In genomic region chr14:92546347-92547053, GRCh38 we compare ENCODE assay signal across 13 cellular contexts. TPM values are rescaled to one million over a fixed set of nuclear protein-coding genes. Genes with fewer than 3 reads are reported as not detected.
A peak's percentile ranks its signal among the peaks of the same experiment; 100 is the strongest.
DNase-seq lines count a peak whose midpoint lies in the region; ATAC-seq, FAIRE-seq and TF ChIP-seq lines count a peak whose summit lies in the region.
"Had no signal": no experiment of that assay in that cellular context is flagged by ENCODE, and none has a peak within 500 bp of the region (broad histone marks: within the 10 kb centered on the region; RNA-seq: fewer than 3 reads in every experiment).

No MANE protein-coding gene starts in this region.

- TF ChIP-seq POLR2A in HepG2 (IDR thresholded peaks at IDR 0.05; ENCODE audit: insufficient read depth in 1 of 2, low read depth in 2 of 2, low read length in 2 of 2), result no peak

- no peak overlapping the region for H3K27ac Mint-ChIP-seq in MCF 10A (ENCODE audit: low read depth, unreplicated experiment)

- no peak overlapping the region for H3K9ac ChIP-seq in HepG2 (ENCODE audit: insufficient read depth, low read depth, low read length)

- no peak for TF ChIP-seq RAD21 in HepG2 (CRISPR knock-in tag; IDR thresholded peaks at IDR 0.05)

- no peaks in the 10 kb centered on the region for H3K36me3 ChIP-seq in HepG2 (replicated peaks in 1 of 2; ENCODE audit: control insufficient read depth in 1 of 2, insufficient read depth in 2 of 2, low read length in 2 of 2)
- H3K36me3 ChIP-seq in right atrium auricular region, result no peaks in the 10 kb centered on the region

- H3K4me1 ChIP-seq in HepG2 (ENCODE audit: insufficient read depth, low read length), result no peaks in the 10 kb centered on the region
- peaks cover 0 to 28% of the 10 kb centered on the region in 2 donors for H3K4me1 ChIP-seq in right atrium auricular region

- H3K27ac ChIP-seq in HepG2 (ENCODE audit: extremely low read length, insufficient read depth, low read length), result no peak overlapping the region
- no peak overlapping the region for H3K27ac ChIP-seq in right atrium auricular region

- H3K9me3 Mint-ChIP-seq in MCF 10A (ENCODE audit: unreplicated experiment), result no peaks in the 10 kb centered on the region

- ATAC-seq in HepG2 (peak; percentile 61; the same call in 2 of the 3 replicates), HG02571 (IDR thresholded peaks at IDR 0.05; ENCODE audit: unreplicated experiment) (no peak)

- H3K4me2 ChIP-seq in HepG2 (ENCODE audit: low read depth, low read length), result no peak overlapping the region

- CTCF ChIA-PET in HepG2 (lab: Yijun Ruan, JAX; ENCODE audit: low intra/inter-chr PET ratio, low total read pairs), result no interaction called here
- CTCF ChIA-PET in MCF 10A (lab: Yijun Ruan, JAX), result no interaction called here

- no peaks in the 10 kb centered on the region for H3K79me2 ChIP-seq in HepG2 (ENCODE audit: insufficient read depth, low read length)

- no peaks in the 10 kb centered on the region for H3K4me1 Mint-ChIP-seq in MCF 10A (ENCODE audit: insufficient read depth, unreplicated experiment)

- 90% methylated on average over 7 of the region's 7 CpGs for WGBS in HepG2 (ENCODE audit: low lambda C conversion rate)

- peaks cover 6% of the 10 kb centered on the region for H3K36me3 Mint-ChIP-seq in MCF 10A (ENCODE audit: insufficient read depth, unreplicated experiment)

- no peak for FAIRE-seq in HepG2 (lab: Jason Lieb, UNC)
- FAIRE-seq: H1 had no signal

- no peak overlapping the region for H3K4me3 ChIP-seq in HepG2 (replicated peaks in 1 of 3; ENCODE audit: insufficient read depth in 1 of 3, low read depth in 2 of 3, low read length in 3 of 3)
- H3K4me3 ChIP-seq in right atrium auricular region, result no peak overlapping the region

- POLR2A ChIA-PET in HepG2 (lab: Yijun Ruan, JAX) (no interaction called here), MCF 10A (lab: Yijun Ruan, JAX) (no interaction called here)

- in situ Hi-C loops in SK-MEL-5 (cut with HindIII; ENCODE audit: low pct_unique_long_range_greater_than_20kb, low sequenced_read_pairs), result no loop called here
- in situ Hi-C loops in HepG2 (cut with HindIII; ENCODE audit: extremely low pct_ligation_motif_present, low pct_unique_long_range_greater_than_20kb), result no loop called here

- no peak overlapping the region for H2AFZ ChIP-seq in HepG2 (ENCODE audit: low read length)

- TF ChIP-seq CTCF in HepG2 (CRISPR knock-in tag; IDR thresholded peaks at IDR 0.05) (no peak), MCF 10A (IDR thresholded peaks at IDR 0.05; ENCODE audit: unreplicated experiment) (no peak), right atrium auricular region (IDR thresholded peaks at IDR 0.05) (no peak)

- DNase-seq in AG08396 (ENCODE audit: low spot score) (peak; percentile 32), EH (ENCODE audit: low read depth) (peak; percentile 66), SK-MEL-5 (ENCODE audit: low read depth, low spot score) (peak; percentile 16), HepG2 (ENCODE audit: low spot score) (no peak), MCF 10A (ENCODE audit: unreplicated experiment) (no peak), right atrium auricular region (ENCODE audit: low spot score) (no peak), NCI-H510A (lab: John Stamatoyannopoulos, UW) (no peak)
- DNase-seq: amygdala, DMS79, NCI-H1105 treated with DMSO at 0.1 percent for 48 hours, trophoblast cell had no signal

- no TSS peak for BruUV-seq in HepG2 (replicated peaks; lab: Mats Ljungman, UMichigan)
- BruUV-seq in MCF 10A (replicated peaks; lab: Mats Ljungman, UMichigan), result no TSS peak

- intact Hi-C loops in HepG2 (cut with micrococcal nuclease; ENCODE audit: unreplicated experiment), result no loop called here
- intact Hi-C loops in MCF 10A (cut with micrococcal nuclease), result no loop called here

- H3K27me3 ChIP-seq in HepG2 (ENCODE audit: control insufficient read depth in 1 of 2, insufficient read depth in 2 of 2, low read length in 2 of 2) (no peaks in the 10 kb centered on the region), right atrium auricular region (no peaks in the 10 kb centered on the region)

- H4K20me1 ChIP-seq in HepG2 (ENCODE audit: insufficient read depth, low read length), result no peaks in the 10 kb centered on the region

- TF ChIP-seq EP300 in HepG2 (IDR thresholded peaks at IDR 0.05; ENCODE audit: low read depth in 2 of 2, low read length in 2 of 2) (no peak), HepG2 (CRISPR knock-in tag; IDR thresholded peaks at IDR 0.05; ENCODE audit: borderline replicate concordance) (no peak)

- H3K4me3 Mint-ChIP-seq in MCF 10A (ENCODE audit: unreplicated experiment), result no peak overlapping the region

- no peaks in the 10 kb centered on the region for H3K9me3 ChIP-seq in HepG2 (ENCODE audit: low read length)
- H3K9me3 ChIP-seq in right atrium auricular region, result no peaks in the 10 kb centered on the region

- no peaks in the 10 kb centered on the region for H3K27me3 Mint-ChIP-seq in MCF 10A (ENCODE audit: insufficient read depth, unreplicated experiment)

TF ChIP-seq in HepG2, 621 proteins besides CTCF, POLR2A, EP300 and RAD21:
- TF ChIP-seq ZBTB33 (CRISPR knock-in tag; IDR thresholded peaks at IDR 0.05) (peak; percentile 94), WIZ (CRISPR knock-in tag; IDR thresholded peaks at IDR 0.05) (no peak), FOSL2 (CRISPR knock-in tag; IDR thresholded peaks at IDR 0.05) (0 out of 2 replicates have a peak, but pooled peaks have one; percentile 30)

RNA-seq across cellular contexts. Expression of gene RIN3, which starts 32.9 kb away (rescaled TPM):
- 2.4 and 2.6 TPM in 2 replicates for total RNA-seq in SK-MEL-5 (2014; rRNA removed; shearing (Covaris generic))
- 19.7 and 22.4 TPM in 2 replicates for polyA plus RNA-seq in SK-MEL-5 (2015; cell fraction: cytosol; rRNA removed)
- polyA plus RNA-seq in SK-MEL-5 (2015; cell fraction: nucleus; rRNA removed), result 7.2 TPM in 2 replicates
- total RNA-seq in HepG2 (2016; rRNA removed; fragmentation: Illumina TruSeq; extraction: Trizol) (2.3 and 2.9 TPM in 2 replicates), MCF 10A (2022) (14.2 and 19.3 TPM in 2 replicates), right atrium auricular region (10 to 100 TPM in 1 of 2 donors, 1 to 10 TPM in 1; 6.6 to 11.8 TPM)
- total RNA-seq in HepG2 (2016; cell fraction: cytosol; rRNA removed; fragmentation: Illumina TruSeq; extraction: Trizol; ENCODE audit: low read depth), result 2.3 and 2.7 TPM in 2 replicates
- total RNA-seq in HepG2 (2016; cell fraction: insoluble cytoplasmic fraction; rRNA removed; fragmentation: Illumina TruSeq; extraction: Trizol), result 2.0 and 2.8 TPM in 2 replicates
- total RNA-seq in HepG2 (2016; cell fraction: membrane; rRNA removed; fragmentation: Illumina TruSeq; extraction: Trizol), result 4.4 and 4.7 TPM in 2 replicates
- total RNA-seq in HepG2 (2016; cell fraction: nucleus; rRNA removed; fragmentation: Illumina TruSeq; extraction: Trizol), result 5.1 and 7.2 TPM in 2 replicates
- polyA plus RNA-seq in HepG2 (2011; rRNA removed), result 3.5 and 3.6 TPM in 2 replicates
- polyA plus RNA-seq in HepG2 (2011; cell fraction: cytosol; rRNA removed), result 1.6 and 2.1 TPM in 2 replicates
- polyA plus RNA-seq in HepG2 (2011; cell fraction: nucleus; rRNA removed), result 7.0 TPM in 2 replicates
- 5.6 and 6.5 TPM in 2 replicates for polyA plus RNA-seq in HepG2 (2012)
- polyA plus RNA-seq in HepG2 (2016; cell fraction: cytosol; fragmentation: Illumina TruSeq; extraction: Trizol; ENCODE audit: low read depth), result 6.3 and 6.8 TPM in 2 replicates
- polyA plus RNA-seq in HepG2 (2016; cell fraction: insoluble cytoplasmic fraction; fragmentation: Illumina TruSeq; extraction: Trizol; ENCODE audit: low read depth), result 7.0 and 10.5 TPM in 2 replicates
- polyA plus RNA-seq in HepG2 (2016; cell fraction: membrane; fragmentation: Illumina TruSeq; extraction: Trizol; ENCODE audit: low read depth), result 9.8 and 10.5 TPM in 2 replicates
- 11.7 and 11.9 TPM in 2 replicates for polyA plus RNA-seq in HepG2 (2016; cell fraction: nucleus; fragmentation: Illumina TruSeq; extraction: Trizol; ENCODE audit: insufficient read depth, low read depth)
- polyA minus RNA-seq in HepG2 (2011; rRNA and poly(A)+ RNA removed; ENCODE audit: low replicate concordance), result 5.5 TPM in 1 of 2 replicates, not detected in the other
- 4.6 and 4.9 TPM in 2 replicates for polyA minus RNA-seq in HepG2 (2011; cell fraction: cytosol; rRNA and poly(A)+ RNA removed)
- 8.0 and 9.7 TPM in 2 replicates for polyA minus RNA-seq in HepG2 (2011; cell fraction: nucleus; rRNA and poly(A)+ RNA removed)

Comparison
In these comparisons a context has a peak if more than half of its experiments do, and no peak if none do; other contexts are left out.
1. DNase-seq: peak in AG08396 (single experiment), EH (single experiment) and SK-MEL-5 (single experiment); none in HepG2 (single experiment), MCF 10A (single experiment), right atrium auricular region (single experiment) and NCI-H510A (single experiment).